Comparison of ENCODE assay signal across 1 cellular context in the genomic region with DNA sequence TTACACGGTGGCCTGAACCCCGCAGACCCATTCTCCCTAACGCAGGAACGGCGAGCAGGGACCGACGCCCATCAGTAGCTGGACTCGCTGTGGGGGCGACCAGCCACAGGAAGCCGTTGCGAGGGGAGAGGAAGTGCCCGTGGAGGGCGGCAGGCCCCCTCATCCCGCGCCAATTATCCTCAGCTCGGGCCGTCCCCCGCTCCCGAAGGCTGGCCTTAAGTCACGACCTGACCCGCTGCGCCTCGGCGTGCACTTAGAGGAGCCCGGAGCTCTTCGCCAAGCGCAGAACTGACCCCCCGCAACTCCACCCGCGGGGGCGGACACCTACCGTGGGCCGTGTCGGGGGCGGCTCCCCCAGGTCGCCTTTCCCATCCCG.
TF ChIP-seq lines count a peak whose summit lies in the region.

No MANE protein-coding gene starts in this region.

TF ChIP-seq in HepG2, 621 proteins besides CTCF, POLR2A, EP300 and RAD21 (continued from another document):
- TF ChIP-seq, protein P1, sequence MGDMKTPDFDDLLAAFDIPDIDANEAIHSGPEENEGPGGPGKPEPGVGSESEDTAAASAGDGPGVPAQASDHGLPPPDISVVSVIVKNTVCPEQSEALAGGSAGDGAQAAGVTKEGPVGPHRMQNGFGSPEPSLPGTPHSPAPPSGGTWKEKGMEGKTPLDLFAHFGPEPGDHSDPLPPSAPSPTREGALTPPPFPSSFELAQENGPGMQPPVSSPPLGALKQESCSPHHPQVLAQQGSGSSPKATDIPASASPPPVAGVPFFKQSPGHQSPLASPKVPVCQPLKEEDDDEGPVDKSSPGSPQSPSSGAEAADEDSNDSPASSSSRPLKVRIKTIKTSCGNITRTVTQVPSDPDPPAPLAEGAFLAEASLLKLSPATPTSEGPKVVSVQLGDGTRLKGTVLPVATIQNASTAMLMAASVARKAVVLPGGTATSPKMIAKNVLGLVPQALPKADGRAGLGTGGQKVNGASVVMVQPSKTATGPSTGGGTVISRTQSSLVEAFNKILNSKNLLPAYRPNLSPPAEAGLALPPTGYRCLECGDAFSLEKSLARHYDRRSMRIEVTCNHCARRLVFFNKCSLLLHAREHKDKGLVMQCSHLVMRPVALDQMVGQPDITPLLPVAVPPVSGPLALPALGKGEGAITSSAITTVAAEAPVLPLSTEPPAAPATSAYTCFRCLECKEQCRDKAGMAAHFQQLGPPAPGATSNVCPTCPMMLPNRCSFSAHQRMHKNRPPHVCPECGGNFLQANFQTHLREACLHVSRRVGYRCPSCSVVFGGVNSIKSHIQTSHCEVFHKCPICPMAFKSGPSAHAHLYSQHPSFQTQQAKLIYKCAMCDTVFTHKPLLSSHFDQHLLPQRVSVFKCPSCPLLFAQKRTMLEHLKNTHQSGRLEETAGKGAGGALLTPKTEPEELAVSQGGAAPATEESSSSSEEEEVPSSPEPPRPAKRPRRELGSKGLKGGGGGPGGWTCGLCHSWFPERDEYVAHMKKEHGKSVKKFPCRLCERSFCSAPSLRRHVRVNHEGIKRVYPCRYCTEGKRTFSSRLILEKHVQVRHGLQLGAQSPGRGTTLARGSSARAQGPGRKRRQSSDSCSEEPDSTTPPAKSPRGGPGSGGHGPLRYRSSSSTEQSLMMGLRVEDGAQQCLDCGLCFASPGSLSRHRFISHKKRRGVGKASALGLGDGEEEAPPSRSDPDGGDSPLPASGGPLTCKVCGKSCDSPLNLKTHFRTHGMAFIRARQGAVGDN (CRISPR knock-in tag; IDR thresholded peaks at IDR 0.05), result no peak
- 0 out of 2 replicates have a peak, but pooled peaks have one; percentile 43 for TF ChIP-seq ZNF737 (CRISPR knock-in tag; IDR thresholded peaks at IDR 0.05; ENCODE audit: borderline replicate concordance)
- TF ChIP-seq JUN (CRISPR knock-in tag; IDR thresholded peaks at IDR 0.05), result 0 out of 2 replicates have a peak, but pooled peaks have one; percentile 12
- TF ChIP-seq, protein P2, sequence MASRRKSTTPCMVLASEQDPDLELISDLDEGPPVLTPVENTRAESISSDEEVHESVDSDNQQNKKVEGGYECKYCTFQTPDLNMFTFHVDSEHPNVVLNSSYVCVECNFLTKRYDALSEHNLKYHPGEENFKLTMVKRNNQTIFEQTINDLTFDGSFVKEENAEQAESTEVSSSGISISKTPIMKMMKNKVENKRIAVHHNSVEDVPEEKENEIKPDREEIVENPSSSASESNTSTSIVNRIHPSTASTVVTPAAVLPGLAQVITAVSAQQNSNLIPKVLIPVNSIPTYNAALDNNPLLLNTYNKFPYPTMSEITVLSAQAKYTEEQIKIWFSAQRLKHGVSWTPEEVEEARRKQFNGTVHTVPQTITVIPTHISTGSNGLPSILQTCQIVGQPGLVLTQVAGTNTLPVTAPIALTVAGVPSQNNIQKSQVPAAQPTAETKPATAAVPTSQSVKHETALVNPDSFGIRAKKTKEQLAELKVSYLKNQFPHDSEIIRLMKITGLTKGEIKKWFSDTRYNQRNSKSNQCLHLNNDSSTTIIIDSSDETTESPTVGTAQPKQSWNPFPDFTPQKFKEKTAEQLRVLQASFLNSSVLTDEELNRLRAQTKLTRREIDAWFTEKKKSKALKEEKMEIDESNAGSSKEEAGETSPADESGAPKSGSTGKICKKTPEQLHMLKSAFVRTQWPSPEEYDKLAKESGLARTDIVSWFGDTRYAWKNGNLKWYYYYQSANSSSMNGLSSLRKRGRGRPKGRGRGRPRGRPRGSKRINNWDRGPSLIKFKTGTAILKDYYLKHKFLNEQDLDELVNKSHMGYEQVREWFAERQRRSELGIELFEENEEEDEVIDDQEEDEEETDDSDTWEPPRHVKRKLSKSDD (CRISPR knock-in tag; IDR thresholded peaks at IDR 0.05; ENCODE audit: low read depth), result peak; percentile 23; the same call in 1 of the 2 replicates
- TF ChIP-seq ZNF501 (CRISPR knock-in tag; IDR thresholded peaks at IDR 0.05), result no peak; the same call in none of the 2 replicates
